Comparison of ENCODE assay signal across 1 cellular context in genomic region chr10:61901829-61902447, GRCh38.
TF ChIP-seq lines count a peak whose summit lies in the region.

No MANE protein-coding gene starts in this region.

TF ChIP-seq in GM12878, 131 proteins besides CTCF, POLR2A, EP300 and RAD21:
- TF ChIP-seq HDGF (IDR thresholded peaks at IDR 0.05), result no peak
- TF ChIP-seq POU2F2 (IDR thresholded peaks at IDR 0.05; ENCODE audit: borderline replicate concordance, low read depth, low read length), result peak; percentile 49; the same call in 1 of the 3 replicates
- TF ChIP-seq NFIC (IDR thresholded peaks at IDR 0.05; ENCODE audit: low read depth, low read length), result no peak
- TF ChIP-seq TCF12 (IDR thresholded peaks at IDR 0.05; ENCODE audit: low read depth, low read length), result 0 out of 2 replicates have a peak, but pooled peaks have one; percentile 6
- TF ChIP-seq WRNIP1 (IDR thresholded peaks at IDR 0.05; ENCODE audit: borderline replicate concordance, low read depth, low read length), result no peak
- 0 out of 2 replicates have a peak, but pooled peaks have one; percentile 6 for TF ChIP-seq ATF2 (IDR thresholded peaks at IDR 0.05; ENCODE audit: low read length)
- TF ChIP-seq ZZZ3 (IDR thresholded peaks at IDR 0.05; ENCODE audit: control insufficient read depth, insufficient read length, low read depth), result no peak
- TF ChIP-seq CUX1 (IDR thresholded peaks at IDR 0.05; ENCODE audit: insufficient replicate concordance, low read depth, low read length), result peak; percentile 44
- TF ChIP-seq POLR2AphosphoS5 (IDR thresholded peaks at IDR 0.05; ENCODE audit: low read length), result 0 out of 2 replicates have a peak, but pooled peaks have one; percentile 28
- TF ChIP-seq CREB1 (IDR thresholded peaks at IDR 0.05; ENCODE audit: low read depth), result no peak
- TF ChIP-seq TCF3 (IDR thresholded peaks at IDR 0.05; ENCODE audit: borderline replicate concordance, insufficient read depth, low read depth, low read length), result 0 out of 2 replicates have a peak, but pooled peaks have one; percentile 20
